ENCODE assay signal across 16 cellular contexts in genomic region chr15:58383876-58384275, GRCh38. TPM values are rescaled to one million over a fixed set of nuclear protein-coding genes. Genes with fewer than 3 reads are reported as not detected.
DNase-seq lines count a peak whose midpoint lies in the region; ATAC-seq, FAIRE-seq and TF ChIP-seq lines count a peak whose summit lies in the region.
"Had no signal": no experiment of that assay in that cellular context is flagged by ENCODE, and none has a peak within 500 bp of the region (broad histone marks: within the 10 kb centered on the region; RNA-seq: fewer than 3 reads in every experiment).

No MANE protein-coding gene starts in this region.

- H3K9me3 ChIP-seq in Caco-2: no peaks in the 10 kb centered on the region
- no peaks in the 10 kb centered on the region for H3K9me3 ChIP-seq in Loucy (ENCODE audit: insufficient read depth, low read depth, low read length)
- no peaks in the 10 kb centered on the region for H3K9me3 ChIP-seq in T-helper 17 cell (ENCODE audit: control insufficient read depth, low read length, poor library complexity, severe bottlenecking)
- H3K9me3 ChIP-seq: esophagus squamous epithelium, right atrium auricular region, stomach had no signal

- no peak overlapping the region for H3K9ac ChIP-seq in Loucy (ENCODE audit: low read depth, low read length, poor library complexity, severe bottlenecking)

- FAIRE-seq in frontal cortex (lab: Jason Lieb, UNC): no peak

- H3K4me3 ChIP-seq in Caco-2 (ENCODE audit: low read depth, low read length) (no peak overlapping the region), Loucy (ENCODE audit: low read length, poor library complexity, severe bottlenecking) (no peak overlapping the region)
- H3K4me3 ChIP-seq: esophagus squamous epithelium, right atrium auricular region, stomach had no signal

- H3K36me3 Mint-ChIP-seq in Caco-2 (ENCODE audit: insufficient read depth, unreplicated experiment) (peaks cover under 1% of the 10 kb centered on the region), T-helper 17 cell (ENCODE audit: low read depth) (no peaks in the 10 kb centered on the region)
- H3K36me3 Mint-ChIP-seq in activated T-helper 2 cell treated with anti-CD3 and anti-CD28 coated beads, Interferon-gamma antibody, Interleukin-2, Interleukin-4, amounts not matched to agents 10 μg/mL and 5 μg/mL and 100 μg/mL, durations not matched to agents 14 hours and 24 hours and 36 hours (ENCODE audit: low read depth): no peaks in the 10 kb centered on the region
- H3K36me3 Mint-ChIP-seq: CD14-positive monocyte, immature natural killer cell had no signal

- intact Hi-C loops in Caco-2 (cut with micrococcal nuclease; ENCODE audit: unreplicated experiment): no loop called here
- intact Hi-C loops in activated T-helper 2 cell treated with anti-CD3 and anti-CD28 coated beads, Interferon-gamma antibody, Interleukin-2, Interleukin-4, amounts not matched to agents 10 μg/mL and 5 μg/mL and 100 μg/mL, durations not matched to agents 14 hours and 24 hours and 36 hours (cut with micrococcal nuclease): no loop called here

- peak overlapping the region; percentile 33 for H3K27ac Mint-ChIP-seq in Caco-2 (ENCODE audit: unreplicated experiment)
- peak overlapping the region; percentile 3 for H3K27ac Mint-ChIP-seq in activated T-helper 2 cell treated with anti-CD3 and anti-CD28 coated beads, Interferon-gamma antibody, Interleukin-2, Interleukin-4, amounts not matched to agents 10 μg/mL and 5 μg/mL and 100 μg/mL, durations not matched to agents 14 hours and 24 hours and 36 hours
- H3K27ac Mint-ChIP-seq in T-helper 17 cell: no peak overlapping the region
- H3K27ac Mint-ChIP-seq: CD14-positive monocyte had no signal

- H3K79me2 ChIP-seq in Loucy (ENCODE audit: insufficient read depth, low read length): no peaks in the 10 kb centered on the region

- no peaks in the 10 kb centered on the region for H4K20me1 ChIP-seq in Loucy (ENCODE audit: insufficient read depth, low read length, poor library complexity, severe bottlenecking)

- H3K27me3 Mint-ChIP-seq in Caco-2 (ENCODE audit: insufficient read depth, unreplicated experiment) (no peaks in the 10 kb centered on the region), T-helper 17 cell (no peaks in the 10 kb centered on the region)
- H3K27me3 Mint-ChIP-seq in activated T-helper 2 cell treated with anti-CD3 and anti-CD28 coated beads, Interferon-gamma antibody, Interleukin-2, Interleukin-4, amounts not matched to agents 10 μg/mL and 5 μg/mL and 100 μg/mL, durations not matched to agents 14 hours and 24 hours and 36 hours (ENCODE audit: low read depth): no peaks in the 10 kb centered on the region

- DNase-seq in Caco-2: no peak
- DNase-seq in activated T-helper 2 cell treated with anti-CD3 and anti-CD28 coated beads, Interferon-gamma antibody, Interleukin-2, Interleukin-4, amounts not matched to agents 10 μg/mL and 5 μg/mL and 100 μg/mL, durations not matched to agents 14 hours and 24 hours and 36 hours (ENCODE audit: low spot score): no peak
- peak; percentile 23 for DNase-seq in stimulated activated CD4-positive, alpha-beta T cell treated with anti-CD3 and anti-CD28 coated beads, Interleukin-12 subunit alpha, Interleukin-12 subunit beta, amount 100 ng/mL, for 4 hours
- DNase-seq in frontal cortex (ENCODE audit: low spot score in 2 of 2): no peak
- DNase-seq in T-helper 17 cell: no peak
- DNase-seq in AG08395 (ENCODE audit: low spot score): no peak
- DNase-seq in HK-2 (ENCODE audit: unreplicated experiment): no peak
- DNase-seq: activated effector memory CD4-positive, alpha-beta T cell treated with anti-CD3 and anti-CD28 coated beads, Interleukin-2, amount 50 U/mL, for 16 hours; cerebellar nuclear complex; esophagus squamous epithelium; NCI-H1092 treated with DMSO at 0.1 percent for 48 hours; stomach had no signal

- ATAC-seq in T-helper 17 cell: no peak

- no peak for TF ChIP-seq CTCF in Caco-2 (IDR thresholded peaks at IDR 0.05; ENCODE audit: insufficient read depth in 1 of 2, low read depth in 1 of 2, low read length in 1 of 2, severe bottlenecking in 1 of 2, unreplicated experiment in 1 of 2)
- TF ChIP-seq CTCF in Loucy (conservative IDR thresholded peaks at IDR 0.05; ENCODE audit: low read length): peak; percentile 42

- POLR2A ChIA-PET in Caco-2 (lab: Charles Lee): no interaction called here

- H3K36me3 ChIP-seq in Caco-2 (ENCODE audit: control insufficient read depth, insufficient read depth, low read length) (no peaks in the 10 kb centered on the region), Loucy (ENCODE audit: insufficient read depth, low read length) (no peaks in the 10 kb centered on the region)
- H3K36me3 ChIP-seq: esophagus squamous epithelium, right atrium auricular region, stomach had no signal

- no peaks in the 10 kb centered on the region for H3K9me2 ChIP-seq in Loucy (replicated peaks; ENCODE audit: low read depth, low read length)

- H3K4me1 Mint-ChIP-seq in Caco-2 (ENCODE audit: low read depth, unreplicated experiment) (peaks cover 35% of the 10 kb centered on the region), T-helper 17 cell (peaks cover 7% of the 10 kb centered on the region)
- peaks cover 10% of the 10 kb centered on the region for H3K4me1 Mint-ChIP-seq in activated T-helper 2 cell treated with anti-CD3 and anti-CD28 coated beads, Interferon-gamma antibody, Interleukin-2, Interleukin-4, amounts not matched to agents 10 μg/mL and 5 μg/mL and 100 μg/mL, durations not matched to agents 14 hours and 24 hours and 36 hours (ENCODE audit: low read depth)
- H3K4me1 Mint-ChIP-seq: immature natural killer cell had no signal

- no peaks in the 10 kb centered on the region for H3F3A ChIP-seq in Loucy (ENCODE audit: low read depth)

- H3K4me3 Mint-ChIP-seq in Caco-2 (ENCODE audit: unreplicated experiment): no peak overlapping the region
- H3K4me3 Mint-ChIP-seq in activated T-helper 2 cell treated with anti-CD3 and anti-CD28 coated beads, Interferon-gamma antibody, Interleukin-2, Interleukin-4, amounts not matched to agents 10 μg/mL and 5 μg/mL and 100 μg/mL, durations not matched to agents 14 hours and 24 hours and 36 hours (ENCODE audit: low read depth): no peak overlapping the region
- H3K4me3 Mint-ChIP-seq in T-helper 17 cell: no peak overlapping the region
- H3K4me3 Mint-ChIP-seq: CD14-positive monocyte, immature natural killer cell had no signal

- H3K4me2 ChIP-seq in Loucy (ENCODE audit: low read depth, low read length, poor library complexity, severe bottlenecking): no peak overlapping the region

- no TSS peak for BruUV-seq in Caco-2 (replicated peaks; lab: Mats Ljungman, UMichigan)

- H2AFZ ChIP-seq in Loucy (ENCODE audit: low read length): peak overlapping the region; percentile 17; the same call in 1 of the 2 replicates

- no peaks in the 10 kb centered on the region for H3K27me3 ChIP-seq in Caco-2 (replicated peaks; ENCODE audit: control insufficient read depth, insufficient read depth, low read length)
- no peaks in the 10 kb centered on the region for H3K27me3 ChIP-seq in Loucy (ENCODE audit: insufficient read depth, low read length, poor library complexity, severe bottlenecking)
- H3K27me3 ChIP-seq: esophagus squamous epithelium, right atrium auricular region, stomach had no signal

- CTCF ChIA-PET in Caco-2 (lab: Charles Lee): interaction anchor here (1.2 kb wide), 1 partner anchor 12 kb away, joined by 3 read pairs; no protein-coding TSS in a partner anchor

- no peaks in the 10 kb centered on the region for H3K9me3 Mint-ChIP-seq in Caco-2 (ENCODE audit: unreplicated experiment)
- no peaks in the 10 kb centered on the region for H3K9me3 Mint-ChIP-seq in activated T-helper 2 cell treated with anti-CD3 and anti-CD28 coated beads, Interferon-gamma antibody, Interleukin-2, Interleukin-4, amounts not matched to agents 10 μg/mL and 5 μg/mL and 100 μg/mL, durations not matched to agents 14 hours and 24 hours and 36 hours

- H3K4me1 ChIP-seq in Caco-2 (peaks cover 29% of the 10 kb centered on the region), Loucy (ENCODE audit: insufficient read depth, low read length, poor library complexity, severe bottlenecking) (no peaks in the 10 kb centered on the region)
- H3K4me1 ChIP-seq: esophagus squamous epithelium, right atrium auricular region, stomach had no signal

RNA-seq across cellular contexts. Expression of gene LIPC, which starts 47.9 kb away (rescaled TPM):
- 17.6 and 18.7 TPM in 2 replicates for total RNA-seq in Caco-2 (2022)
- 1.1 and 1.7 TPM in 2 replicates for total RNA-seq in activated T-helper 2 cell treated with anti-CD3 and anti-CD28 coated beads, Interferon-gamma antibody, Interleukin-2, Interleukin-4, amounts not matched to agents 10 μg/mL and 5 μg/mL and 100 μg/mL, durations not matched to agents 14 hours and 24 hours and 36 hours
- not detected for total RNA-seq in frontal cortex
- 1 to 10 TPM; 1.0 to 3.2 TPM for total RNA-seq in T-helper 17 cell
